ENCODE assay signal across 8 cellular contexts in the genomic region with DNA sequence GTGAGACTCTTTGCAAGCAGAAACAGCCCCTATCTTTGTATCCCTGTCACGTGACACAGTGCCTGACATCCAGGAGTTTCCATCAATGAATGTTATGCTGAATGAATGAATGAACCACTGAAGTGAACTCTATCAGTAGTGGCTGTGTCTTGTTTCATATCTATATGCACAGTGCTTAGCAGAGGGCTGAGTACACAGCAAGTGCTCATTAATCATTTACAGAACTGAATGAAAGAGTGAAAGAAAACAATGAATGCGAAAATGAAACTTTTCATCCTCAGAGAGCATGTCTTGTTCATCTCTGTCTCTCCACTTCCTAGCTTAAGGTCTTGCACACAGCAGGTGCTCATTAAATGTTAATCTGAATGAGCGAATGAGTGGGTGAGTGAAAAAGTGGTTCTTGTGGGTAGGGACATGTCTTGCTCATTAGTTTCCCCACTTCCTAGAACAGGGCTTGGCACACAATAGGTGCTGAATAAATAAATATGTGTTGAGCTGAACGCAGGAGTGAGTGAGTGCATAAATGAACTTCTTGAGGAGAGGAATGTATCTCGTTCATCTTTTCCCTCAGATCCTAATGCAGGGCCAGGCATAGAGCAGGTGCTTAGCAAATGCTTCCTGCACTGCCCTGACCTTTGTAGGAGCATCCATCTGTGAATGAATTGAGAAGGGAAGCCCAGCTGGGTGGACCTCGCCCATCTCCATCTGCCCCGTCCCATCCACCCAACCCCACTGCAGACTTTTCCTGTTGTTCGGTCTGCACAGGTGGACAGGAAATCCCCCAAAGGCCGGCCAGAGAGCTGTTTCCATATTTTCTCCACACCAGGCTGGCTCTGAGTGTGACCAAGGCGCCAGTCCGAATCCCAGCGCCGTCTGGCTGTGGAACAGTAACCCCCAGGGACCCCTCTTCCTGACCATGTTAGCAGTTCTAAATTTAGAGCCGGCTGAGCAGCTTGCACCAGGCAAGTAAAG.
DNase-seq lines count a peak whose midpoint lies in the region; ATAC-seq and TF ChIP-seq lines count a peak whose summit lies in the region.

No MANE protein-coding gene starts in this region.

- H3K36me3 Mint-ChIP-seq in activated CD8-positive, alpha-beta T cell treated with anti-CD3 and anti-CD28 coated beads for 36 hours (ENCODE audit: low read depth), result peaks cover 1% of the 10 kb centered on the region
- H3K36me3 Mint-ChIP-seq in naive B cell, result no peaks in the 10 kb centered on the region

- CTCF ChIA-PET in activated CD8-positive, alpha-beta T cell treated with anti-CD3 and anti-CD28 coated beads for 36 hours (lab: Charles Lee), result interaction anchor here (0.8 to 2.2 kb wide), 7 partner anchors 10 to 86 kb away, joined by 3 to 11 read pairs (median 5); no protein-coding TSS in a partner anchor

- POLR2A ChIA-PET in activated CD8-positive, alpha-beta T cell treated with anti-CD3 and anti-CD28 coated beads for 36 hours (lab: Charles Lee), result interaction anchor here (0.6 to 1.6 kb wide), 12 partner anchors 9 to 518 kb away, joined by 3 to 14 read pairs (median 4); no protein-coding TSS in a partner anchor

- no peak for TF ChIP-seq CTCF in activated CD8-positive, alpha-beta T cell treated with anti-CD3 and anti-CD28 coated beads for 36 hours (IDR thresholded peaks at IDR 0.05)

- peak; percentile 61 for DNase-seq in activated CD8-positive, alpha-beta T cell treated with anti-CD3 and anti-CD28 coated beads for 36 hours
- DNase-seq in naive B cell, result no peak
- no peak for DNase-seq in RPMI8226
- DNase-seq in stimulated activated CD8-positive, alpha-beta memory T cell treated with anti-CD3 and anti-CD28 coated beads, Interleukin-4, amount 100 ng/mL, for 48 hours, result no peak
- DNase-seq in DMS114 treated with DMSO at 0.1 percent for 48 hours (lab: John Stamatoyannopoulos, UW; ENCODE audit: unreplicated experiment), result no peak
- DNase-seq in occipital lobe (lab: John Stamatoyannopoulos, UW), result no peak

- H3K9me3 Mint-ChIP-seq in activated CD8-positive, alpha-beta T cell treated with anti-CD3 and anti-CD28 coated beads for 36 hours, result no peaks in the 10 kb centered on the region
- H3K9me3 Mint-ChIP-seq in naive B cell, result no peaks in the 10 kb centered on the region

- H3K27ac Mint-ChIP-seq in activated CD8-positive, alpha-beta T cell treated with anti-CD3 and anti-CD28 coated beads for 36 hours, result peak overlapping the region; percentile 80
- peak overlapping the region in 5 of 6 donors; percentile 2 to 89 (median 16) for H3K27ac Mint-ChIP-seq in naive B cell

- intact Hi-C loops in activated CD8-positive, alpha-beta T cell treated with anti-CD3 and anti-CD28 coated beads for 36 hours (cut with micrococcal nuclease), result no loop called here

- H3K4me1 Mint-ChIP-seq in activated CD8-positive, alpha-beta T cell treated with anti-CD3 and anti-CD28 coated beads for 36 hours (ENCODE audit: low read depth), result peaks cover 57% of the 10 kb centered on the region
- H3K4me1 Mint-ChIP-seq in naive B cell, result peaks cover 8 to 19% (median 16%) of the 10 kb centered on the region in 3 donors

- peak overlapping the region; percentile 31 for H3K4me3 Mint-ChIP-seq in activated CD8-positive, alpha-beta T cell treated with anti-CD3 and anti-CD28 coated beads for 36 hours
- peak overlapping the region in 5 of 8 donors; percentile 24 to 76 (median 44) for H3K4me3 Mint-ChIP-seq in naive B cell

- ATAC-seq in GM18861 (IDR thresholded peaks at IDR 0.05; ENCODE audit: unreplicated experiment) (peak; percentile 81), HG02763 (IDR thresholded peaks at IDR 0.05; ENCODE audit: unreplicated experiment) (peak; percentile 82), naive B cell (ENCODE audit: low read depth in 2 of 2) (peak in 1 of 2 donors; percentile 18)
- ATAC-seq in activated CD8-positive, alpha-beta T cell treated with anti-CD3 and anti-CD28 coated beads for 36 hours, result peak; percentile 90

- no peaks in the 10 kb centered on the region for H3K27me3 Mint-ChIP-seq in activated CD8-positive, alpha-beta T cell treated with anti-CD3 and anti-CD28 coated beads for 36 hours
- H3K27me3 Mint-ChIP-seq in naive B cell, result peaks cover 0 to 8% (median 0%) of the 10 kb centered on the region in 3 donors
